1 cellular context compared by ENCODE assay signal in the genomic region with DNA sequence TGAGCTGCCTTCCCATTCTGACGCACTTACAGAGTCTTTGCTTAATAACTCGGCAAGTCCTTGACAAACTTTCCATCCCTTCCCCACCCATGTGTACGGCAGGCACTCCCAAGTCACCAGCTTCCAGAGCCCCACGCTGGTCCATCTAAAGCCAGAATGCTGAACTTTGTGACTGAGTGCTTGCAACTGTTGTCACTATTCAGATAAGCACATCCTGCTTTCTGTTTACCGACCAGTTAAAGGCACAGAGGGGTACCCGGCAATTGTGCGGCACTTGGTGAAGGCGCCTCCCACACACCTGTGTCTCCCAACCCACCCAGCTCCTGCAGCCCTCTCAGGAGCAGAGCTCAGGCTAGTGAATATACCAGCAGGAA.
TF ChIP-seq lines count a peak whose summit lies in the region.

No MANE protein-coding gene starts in this region.

TF ChIP-seq in HepG2, 621 proteins besides CTCF, POLR2A, EP300 and RAD21 (continued from another document and continues in another):
- TF ChIP-seq GMEB1 (CRISPR knock-in tag; IDR thresholded peaks at IDR 0.05; ENCODE audit: borderline replicate concordance) = no peak; the same call in 1 of the 2 replicates
- TF ChIP-seq, protein P1, sequence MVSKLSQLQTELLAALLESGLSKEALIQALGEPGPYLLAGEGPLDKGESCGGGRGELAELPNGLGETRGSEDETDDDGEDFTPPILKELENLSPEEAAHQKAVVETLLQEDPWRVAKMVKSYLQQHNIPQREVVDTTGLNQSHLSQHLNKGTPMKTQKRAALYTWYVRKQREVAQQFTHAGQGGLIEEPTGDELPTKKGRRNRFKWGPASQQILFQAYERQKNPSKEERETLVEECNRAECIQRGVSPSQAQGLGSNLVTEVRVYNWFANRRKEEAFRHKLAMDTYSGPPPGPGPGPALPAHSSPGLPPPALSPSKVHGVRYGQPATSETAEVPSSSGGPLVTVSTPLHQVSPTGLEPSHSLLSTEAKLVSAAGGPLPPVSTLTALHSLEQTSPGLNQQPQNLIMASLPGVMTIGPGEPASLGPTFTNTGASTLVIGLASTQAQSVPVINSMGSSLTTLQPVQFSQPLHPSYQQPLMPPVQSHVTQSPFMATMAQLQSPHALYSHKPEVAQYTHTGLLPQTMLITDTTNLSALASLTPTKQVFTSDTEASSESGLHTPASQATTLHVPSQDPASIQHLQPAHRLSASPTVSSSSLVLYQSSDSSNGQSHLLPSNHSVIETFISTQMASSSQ (IDR thresholded peaks at IDR 0.05; ENCODE audit: low read depth) = no peak
- TF ChIP-seq, protein P1 (CRISPR knock-in tag; IDR thresholded peaks at IDR 0.05; ENCODE audit: borderline replicate concordance) = peak; percentile 83; the same call in 1 of the 2 replicates
- TF ChIP-seq JARID2 (CRISPR knock-in tag; IDR thresholded peaks at IDR 0.05; ENCODE audit: insufficient replicate concordance) = no peak
- TF ChIP-seq KMT2A (CRISPR knock-in tag; IDR thresholded peaks at IDR 0.05) = peak; percentile 70; the same call in 1 of the 2 replicates
- TF ChIP-seq ZFP36L1 (CRISPR knock-in tag; IDR thresholded peaks at IDR 0.05) = 0 out of 2 replicates have a peak, but pooled peaks have one; percentile 27
- no peak for TF ChIP-seq ZNF33B (CRISPR knock-in tag; IDR thresholded peaks at IDR 0.05)
- no peak for TF ChIP-seq ZNF768 (CRISPR knock-in tag; IDR thresholded peaks at IDR 0.05)
- peak; percentile 87 for TF ChIP-seq MIXL1 (CRISPR knock-in tag; IDR thresholded peaks at IDR 0.05)
- TF ChIP-seq ZNF644 (CRISPR knock-in tag; IDR thresholded peaks at IDR 0.05; ENCODE audit: low read depth) = peak; percentile 82
- no peak for TF ChIP-seq ZSCAN25 (CRISPR knock-in tag; IDR thresholded peaks at IDR 0.05)
- no peak for TF ChIP-seq REXO4 (CRISPR knock-in tag; IDR thresholded peaks at IDR 0.05; ENCODE audit: borderline replicate concordance)
- no peak for TF ChIP-seq ZFP82 (CRISPR knock-in tag; IDR thresholded peaks at IDR 0.05; ENCODE audit: borderline replicate concordance)
- TF ChIP-seq FOSL2 (CRISPR knock-in tag; IDR thresholded peaks at IDR 0.05) = peak; percentile 79
- TF ChIP-seq TRAFD1 (CRISPR knock-in tag; IDR thresholded peaks at IDR 0.05; ENCODE audit: borderline replicate concordance) = no peak
- TF ChIP-seq MBNL3 (CRISPR knock-in tag; conservative IDR thresholded peaks at IDR 0.05) = no peak
- TF ChIP-seq, protein P2, sequence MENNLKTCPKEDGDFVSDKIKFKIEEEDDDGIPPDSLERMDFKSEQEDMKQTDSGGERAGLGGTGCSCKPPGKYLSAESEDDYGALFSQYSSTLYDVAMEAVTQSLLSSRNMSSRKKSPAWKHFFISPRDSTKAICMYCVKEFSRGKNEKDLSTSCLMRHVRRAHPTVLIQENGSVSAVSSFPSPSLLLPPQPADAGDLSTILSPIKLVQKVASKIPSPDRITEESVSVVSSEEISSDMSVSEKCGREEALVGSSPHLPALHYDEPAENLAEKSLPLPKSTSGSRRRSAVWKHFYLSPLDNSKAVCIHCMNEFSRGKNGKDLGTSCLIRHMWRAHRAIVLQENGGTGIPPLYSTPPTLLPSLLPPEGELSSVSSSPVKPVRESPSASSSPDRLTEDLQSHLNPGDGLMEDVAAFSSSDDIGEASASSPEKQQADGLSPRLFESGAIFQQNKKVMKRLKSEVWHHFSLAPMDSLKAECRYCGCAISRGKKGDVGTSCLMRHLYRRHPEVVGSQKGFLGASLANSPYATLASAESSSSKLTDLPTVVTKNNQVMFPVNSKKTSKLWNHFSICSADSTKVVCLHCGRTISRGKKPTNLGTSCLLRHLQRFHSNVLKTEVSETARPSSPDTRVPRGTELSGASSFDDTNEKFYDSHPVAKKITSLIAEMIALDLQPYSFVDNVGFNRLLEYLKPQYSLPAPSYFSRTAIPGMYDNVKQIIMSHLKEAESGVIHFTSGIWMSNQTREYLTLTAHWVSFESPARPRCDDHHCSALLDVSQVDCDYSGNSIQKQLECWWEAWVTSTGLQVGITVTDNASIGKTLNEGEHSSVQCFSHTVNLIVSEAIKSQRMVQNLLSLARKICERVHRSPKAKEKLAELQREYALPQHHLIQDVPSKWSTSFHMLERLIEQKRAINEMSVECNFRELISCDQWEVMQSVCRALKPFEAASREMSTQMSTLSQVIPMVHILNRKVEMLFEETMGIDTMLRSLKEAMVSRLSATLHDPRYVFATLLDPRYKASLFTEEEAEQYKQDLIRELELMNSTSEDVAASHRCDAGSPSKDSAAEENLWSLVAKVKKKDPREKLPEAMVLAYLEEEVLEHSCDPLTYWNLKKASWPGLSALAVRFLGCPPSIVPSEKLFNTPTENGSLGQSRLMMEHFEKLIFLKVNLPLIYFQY (CRISPR knock-in tag; IDR thresholded peaks at IDR 0.05; ENCODE audit: borderline replicate concordance) = no peak
- no peak for TF ChIP-seq SNRNP70 (IDR thresholded peaks at IDR 0.05; ENCODE audit: low read depth, low read length)
- no peak; the same call in 1 of the 2 replicates for TF ChIP-seq ARHGAP35 (CRISPR knock-in tag; IDR thresholded peaks at IDR 0.05; ENCODE audit: borderline replicate concordance)
- no peak for TF ChIP-seq ZNF275 (CRISPR knock-in tag; IDR thresholded peaks at IDR 0.05; ENCODE audit: borderline replicate concordance)
- TF ChIP-seq, protein P3, sequence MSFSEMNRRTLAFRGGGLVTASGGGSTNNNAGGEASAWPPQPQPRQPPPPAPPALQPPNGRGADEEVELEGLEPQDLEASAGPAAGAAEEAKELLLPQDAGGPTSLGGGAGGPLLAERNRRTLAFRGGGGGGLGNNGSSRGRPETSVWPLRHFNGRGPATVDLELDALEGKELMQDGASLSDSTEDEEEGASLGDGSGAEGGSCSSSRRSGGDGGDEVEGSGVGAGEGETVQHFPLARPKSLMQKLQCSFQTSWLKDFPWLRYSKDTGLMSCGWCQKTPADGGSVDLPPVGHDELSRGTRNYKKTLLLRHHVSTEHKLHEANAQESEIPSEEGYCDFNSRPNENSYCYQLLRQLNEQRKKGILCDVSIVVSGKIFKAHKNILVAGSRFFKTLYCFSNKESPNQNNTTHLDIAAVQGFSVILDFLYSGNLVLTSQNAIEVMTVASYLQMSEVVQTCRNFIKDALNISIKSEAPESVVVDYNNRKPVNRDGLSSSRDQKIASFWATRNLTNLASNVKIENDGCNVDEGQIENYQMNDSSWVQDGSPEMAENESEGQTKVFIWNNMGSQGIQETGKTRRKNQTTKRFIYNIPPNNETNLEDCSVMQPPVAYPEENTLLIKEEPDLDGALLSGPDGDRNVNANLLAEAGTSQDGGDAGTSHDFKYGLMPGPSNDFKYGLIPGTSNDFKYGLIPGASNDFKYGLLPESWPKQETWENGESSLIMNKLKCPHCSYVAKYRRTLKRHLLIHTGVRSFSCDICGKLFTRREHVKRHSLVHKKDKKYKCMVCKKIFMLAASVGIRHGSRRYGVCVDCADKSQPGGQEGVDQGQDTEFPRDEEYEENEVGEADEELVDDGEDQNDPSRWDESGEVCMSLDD (CRISPR knock-in tag; IDR thresholded peaks at IDR 0.05; ENCODE audit: borderline replicate concordance) = peak; percentile 56; the same call in 1 of the 2 replicates
- no peak for TF ChIP-seq ZNF3 (CRISPR knock-in tag; IDR thresholded peaks at IDR 0.05)
- TF ChIP-seq POLR2AphosphoS2 (IDR thresholded peaks at IDR 0.05; ENCODE audit: low read depth, low read length) = no peak
- TF ChIP-seq KLF16 (CRISPR knock-in tag; IDR thresholded peaks at IDR 0.05) = peak in 1 of 2 experiments; percentile 65; a peak in 1 of 4 replicates
- peak; percentile 48; the same call in 1 of the 2 replicates for TF ChIP-seq ZFP41 (CRISPR knock-in tag; IDR thresholded peaks at IDR 0.05; ENCODE audit: borderline replicate concordance)
- no peak for TF ChIP-seq KDM2A (CRISPR knock-in tag; IDR thresholded peaks at IDR 0.05; ENCODE audit: borderline replicate concordance, low read depth)
- 0 out of 2 replicates have a peak, but pooled peaks have one; percentile 32 for TF ChIP-seq GABPB1 (CRISPR knock-in tag; IDR thresholded peaks at IDR 0.05)
- TF ChIP-seq, protein P4, sequence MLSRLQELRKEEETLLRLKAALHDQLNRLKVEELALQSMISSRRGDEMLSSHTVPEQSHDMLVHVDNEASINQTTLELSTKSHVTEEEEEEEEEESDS (CRISPR knock-in tag; IDR thresholded peaks at IDR 0.05; ENCODE audit: borderline replicate concordance) = no peak
- TF ChIP-seq ZNF782 (CRISPR knock-in tag; IDR thresholded peaks at IDR 0.05; ENCODE audit: borderline replicate concordance) = peak; percentile 67; the same call in 1 of the 2 replicates
- no peak for TF ChIP-seq CREB1 (IDR thresholded peaks at IDR 0.05)
- TF ChIP-seq CREB1 (CRISPR knock-in tag; IDR thresholded peaks at IDR 0.05) = peak; percentile 57
- TF ChIP-seq, protein P5, sequence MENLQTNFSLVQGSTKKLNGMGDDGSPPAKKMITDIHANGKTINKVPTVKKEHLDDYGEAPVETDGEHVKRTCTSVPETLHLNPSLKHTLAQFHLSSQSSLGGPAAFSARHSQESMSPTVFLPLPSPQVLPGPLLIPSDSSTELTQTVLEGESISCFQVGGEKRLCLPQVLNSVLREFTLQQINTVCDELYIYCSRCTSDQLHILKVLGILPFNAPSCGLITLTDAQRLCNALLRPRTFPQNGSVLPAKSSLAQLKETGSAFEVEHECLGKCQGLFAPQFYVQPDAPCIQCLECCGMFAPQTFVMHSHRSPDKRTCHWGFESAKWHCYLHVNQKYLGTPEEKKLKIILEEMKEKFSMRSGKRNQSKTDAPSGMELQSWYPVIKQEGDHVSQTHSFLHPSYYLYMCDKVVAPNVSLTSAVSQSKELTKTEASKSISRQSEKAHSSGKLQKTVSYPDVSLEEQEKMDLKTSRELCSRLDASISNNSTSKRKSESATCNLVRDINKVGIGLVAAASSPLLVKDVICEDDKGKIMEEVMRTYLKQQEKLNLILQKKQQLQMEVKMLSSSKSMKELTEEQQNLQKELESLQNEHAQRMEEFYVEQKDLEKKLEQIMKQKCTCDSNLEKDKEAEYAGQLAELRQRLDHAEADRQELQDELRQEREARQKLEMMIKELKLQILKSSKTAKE (CRISPR knock-in tag; IDR thresholded peaks at IDR 0.05; ENCODE audit: borderline replicate concordance) = no peak
- TF ChIP-seq ZMAT3 (CRISPR knock-in tag; conservative IDR thresholded peaks at IDR 0.05) = no peak
- no peak for TF ChIP-seq RAD51 (IDR thresholded peaks at IDR 0.05; ENCODE audit: borderline replicate concordance)
- no peak for TF ChIP-seq MXD3 (CRISPR knock-in tag; IDR thresholded peaks at IDR 0.05)
- no peak; the same call in 1 of the 2 replicates for TF ChIP-seq ZNF747 (CRISPR knock-in tag; IDR thresholded peaks at IDR 0.05; ENCODE audit: borderline replicate concordance)
- TF ChIP-seq HNRNPUL1 (IDR thresholded peaks at IDR 0.05; ENCODE audit: low read depth, low read length) = no peak
- TF ChIP-seq CC2D1A (CRISPR knock-in tag; IDR thresholded peaks at IDR 0.05) = no peak
- TF ChIP-seq ZSCAN21 (CRISPR knock-in tag; IDR thresholded peaks at IDR 0.05; ENCODE audit: borderline replicate concordance) = 0 out of 2 replicates have a peak, but pooled peaks have one; percentile 52
- TF ChIP-seq ZMYM2 (CRISPR knock-in tag; IDR thresholded peaks at IDR 0.05) = 0 out of 2 replicates have a peak, but pooled peaks have one; percentile 26
- no peak for TF ChIP-seq XBP1 (CRISPR knock-in tag; IDR thresholded peaks at IDR 0.05)
